ENCODE assay signal across 11 cellular contexts in genomic region chr6:11702039-11702795, GRCh38.
DNase-seq lines count a peak whose midpoint lies in the region; FAIRE-seq and TF ChIP-seq lines count a peak whose summit lies in the region.
"Had no signal": no experiment of that assay in that cellular context is flagged by ENCODE, and none has a peak within 500 bp of the region (broad histone marks: within the 10 kb centered on the region; RNA-seq: fewer than 3 reads in every experiment).

No MANE protein-coding gene starts in this region.

- peak overlapping the region; percentile 12 for H4K91ac ChIP-seq in H1 (replicated peaks; ENCODE audit: insufficient read length, low read length)

- no peak for TF ChIP-seq RAD21 in H1 (IDR thresholded peaks at IDR 0.05 in 1 of 2, conservative IDR thresholded peaks at IDR 0.05 in 1 of 2; ENCODE audit: low read depth in 2 of 2, low read length in 2 of 2)

- TF ChIP-seq POLR2A in GM12891 (IDR thresholded peaks at IDR 0.05; ENCODE audit: low read depth, low read length) (no peak), H1 (IDR thresholded peaks at IDR 0.05; ENCODE audit: control extremely low read depth in 1 of 2, low read depth in 2 of 2, low read length in 2 of 2) (no peak)

- no peaks in the 10 kb centered on the region for H3K36me3 ChIP-seq in H1 (ENCODE audit: control insufficient read depth in 2 of 4, insufficient read depth in 4 of 4, low read length in 3 of 4)
- H3K36me3 ChIP-seq: ascending aorta had no signal

- no peak overlapping the region for H2BK12ac ChIP-seq in H1 (ENCODE audit: low read depth, low read length)

- H3K23me2 ChIP-seq in H1 (ENCODE audit: low read depth, low read length): no peaks in the 10 kb centered on the region

- H2AK5ac ChIP-seq in H1 (ENCODE audit: low read depth, low read length): no peak overlapping the region

- H3K27me3 ChIP-seq in H1 (replicated peaks in 1 of 4; ENCODE audit: control insufficient read depth in 3 of 4, extremely low read depth in 1 of 4, insufficient read depth in 3 of 4, low read length in 3 of 4): no peaks in the 10 kb centered on the region
- H3K27me3 ChIP-seq: ascending aorta had no signal

- H3K56ac ChIP-seq in H1 (replicated peaks; ENCODE audit: insufficient read length, low read depth, low read length): no peak overlapping the region

- no peak overlapping the region for H3K27ac ChIP-seq in H1 (ENCODE audit: low read depth, low read length)
- H3K27ac ChIP-seq: ascending aorta had no signal

- no peak for TF ChIP-seq EP300 in H1 (IDR thresholded peaks at IDR 0.05; ENCODE audit: borderline replicate concordance in 1 of 2, low read depth in 2 of 2, low read length in 2 of 2)

- no peak overlapping the region for H2BK15ac ChIP-seq in H1 (ENCODE audit: low read length)

- no peak overlapping the region for H3K4ac ChIP-seq in H1 (replicated peaks; ENCODE audit: insufficient read length, low read depth, low read length)

- no peak overlapping the region for H2BK20ac ChIP-seq in H1 (ENCODE audit: low read length)

- TF ChIP-seq CTCF in H1 (IDR thresholded peaks at IDR 0.05; ENCODE audit: control extremely low read depth in 1 of 3, insufficient read depth in 1 of 3, low read depth in 1 of 3, low read length in 3 of 3): no peak
- TF ChIP-seq CTCF in retinal pigment epithelial cell (conservative IDR thresholded peaks at IDR 0.05; ENCODE audit: low read depth, low read length): no peak
- no peak for TF ChIP-seq CTCF in GM13976 (IDR thresholded peaks at IDR 0.05; ENCODE audit: borderline replicate concordance, control extremely low read depth, extremely low read depth, insufficient read depth, missing control alignments)

- H3K14ac ChIP-seq in H1 (ENCODE audit: insufficient read length): no peak overlapping the region

- POLR2A ChIA-PET in H1 (lab: Charles Lee; ENCODE audit: partially characterized antibody): no interaction called here

- no peak overlapping the region for H3K18ac ChIP-seq in H1 (ENCODE audit: extremely low read depth, low read length)

- no peak overlapping the region for H3K9ac ChIP-seq in H1 (replicated peaks in 1 of 4; ENCODE audit: extremely low read depth in 1 of 4, low read depth in 3 of 4, low read length in 3 of 4)

- no peaks in the 10 kb centered on the region for H3K79me1 ChIP-seq in H1 (ENCODE audit: low read depth, low read length)

- no peak overlapping the region for H2BK120ac ChIP-seq in H1 (replicated peaks; ENCODE audit: low read depth, low read length)

- no peaks in the 10 kb centered on the region for H3K9me3 ChIP-seq in H1 (ENCODE audit: insufficient read depth in 2 of 2, low read depth in 1 of 2, low read length in 1 of 2)
- H3K9me3 ChIP-seq: ascending aorta had no signal

- FAIRE-seq in GM12891 (lab: Jason Lieb, UNC): peak; percentile 54
- FAIRE-seq in H1 (lab: Jason Lieb, UNC): no peak

- H4K5ac ChIP-seq in H1 (ENCODE audit: insufficient read length, low read depth, low read length): no peak overlapping the region

- 83% methylated on average over 8 of the region's 8 CpGs; no CpG with 5 or more reads in 1 of the 2 experiments for WGBS in H1 (ENCODE audit: extremely low coverage in 1 of 2, insufficient coverage in 1 of 2, insufficient read length in 1 of 2, insufficient replicate concordance in 2 of 2, low coverage in 1 of 2, low lambda C conversion rate in 2 of 2, missing lambda C conversion rate in 1 of 2), 2 experiments

- H3K79me2 ChIP-seq in H1 (ENCODE audit: control insufficient read depth in 1 of 2, insufficient read depth in 2 of 2, low read length in 2 of 2): no peaks in the 10 kb centered on the region

- no peak overlapping the region for H3K23ac ChIP-seq in H1 (ENCODE audit: insufficient read length)

- H4K20me1 ChIP-seq in H1 (replicated peaks in 1 of 2; ENCODE audit: control insufficient read depth in 1 of 2, insufficient read depth in 2 of 2, low read length in 2 of 2): no peaks in the 10 kb centered on the region

- H3K4me1 ChIP-seq in H1 (replicated peaks in 1 of 4; ENCODE audit: control insufficient read depth in 3 of 4, insufficient read depth in 4 of 4, low read length in 3 of 4): no peaks in the 10 kb centered on the region
- H3K4me1 ChIP-seq: ascending aorta had no signal

- DNase-seq in GM12891 (ENCODE audit: insufficient read length, low spot score): no peak
- DNase-seq in NOMO-1 (lab: John Stamatoyannopoulos, UW; ENCODE audit: unreplicated experiment in 2 of 2): peak; percentile 46 to 72
- DNase-seq in H1 (ENCODE audit: low read depth in 1 of 2, low spot score in 2 of 2): no peak
- DNase-seq in retinal pigment epithelial cell (ENCODE audit: low read depth): peak; percentile 58
- DNase-seq in SKM-1 treated with dmso at 0.1 percent for 144 hours (lab: John Stamatoyannopoulos, UW; ENCODE audit: unreplicated experiment): no peak
- DNase-seq in D341Med (ENCODE audit: low spot score): no peak
- DNase-seq in GM13976 (ENCODE audit: low spot score): no peak
- DNase-seq: DND-41, KG1, kidney glomerular epithelial cell had no signal

- H2BK5ac ChIP-seq in H1 (ENCODE audit: low read depth, low read length): peak overlapping the region; percentile 30; the same call in 1 of the 2 replicates

- H4K8ac ChIP-seq in H1 (ENCODE audit: extremely low read depth, insufficient read depth, low read length): no peak overlapping the region; the same call in 1 of the 2 replicates

- H3K4me3 ChIP-seq in H1 (ENCODE audit: extremely low read depth in 1 of 4, insufficient read depth in 2 of 4, low read depth in 3 of 4, low read length in 4 of 4) (no peak overlapping the region), retinal pigment epithelial cell (ENCODE audit: low read length) (no peak overlapping the region)
- H3K4me3 ChIP-seq: ascending aorta had no signal

- in situ Hi-C loops in GM13976 (cut with MboI; ENCODE audit: low sequenced_read_pairs, unreplicated experiment): loop anchor here (25.0 kb wide), 1 partner anchor 310 kb away; the partner anchor contains the start of gene HIVEP1

- H3K4me2 ChIP-seq in H1 (ENCODE audit: insufficient read depth in 1 of 2, low read depth in 2 of 2, low read length in 2 of 2): no peak overlapping the region

- H2AFZ ChIP-seq in H1 (ENCODE audit: low read length): no peak overlapping the region

- CTCF ChIA-PET in H1 (lab: Charles Lee; ENCODE audit: partially characterized antibody): interaction anchor here (0.6 to 2.7 kb wide), 11 partner anchors 10 to 245 kb away, joined by 3 to 11 read pairs (median 3); no protein-coding TSS in a partner anchor

TF ChIP-seq in GM12891, 5 proteins besides CTCF, POLR2A, EP300 and RAD21:
- TF ChIP-seq PAX5 (IDR thresholded peaks at IDR 0.05; ENCODE audit: insufficient read depth, low read length, severe bottlenecking) (no peak), SPI1 (IDR thresholded peaks at IDR 0.05; ENCODE audit: low read depth, low read length) (no peak), POU2F2 (IDR thresholded peaks at IDR 0.05; ENCODE audit: low read depth, low read length) (no peak), POLR2AphosphoS5 (IDR thresholded peaks at IDR 0.05; ENCODE audit: low read depth, low read length) (no peak), TAF1 (IDR thresholded peaks at IDR 0.05; ENCODE audit: low read depth, low read length) (no peak)

TF ChIP-seq in H1, 55 proteins besides CTCF, POLR2A, EP300 and RAD21:
- TF ChIP-seq SAP30 (IDR thresholded peaks at IDR 0.05; ENCODE audit: insufficient read depth, insufficient replicate concordance, low read length): no peak
- TF ChIP-seq JUN (IDR thresholded peaks at IDR 0.05; ENCODE audit: low read depth, low read length): no peak
- TF ChIP-seq POU5F1 (IDR thresholded peaks at IDR 0.05; ENCODE audit: low read depth, low read length): no peak
- TF ChIP-seq ZNF274 (IDR thresholded peaks at IDR 0.05; ENCODE audit: borderline replicate concordance, extremely low read depth, low read length): no peak
- no peak for TF ChIP-seq ATF2 (IDR thresholded peaks at IDR 0.05; ENCODE audit: low read length)
- no peak for TF ChIP-seq SUZ12 (IDR thresholded peaks at IDR 0.05; ENCODE audit: low read length)
- TF ChIP-seq TAF1 (IDR thresholded peaks at IDR 0.05; ENCODE audit: low read depth, low read length): no peak
- TF ChIP-seq TBP (IDR thresholded peaks at IDR 0.05; ENCODE audit: low read depth, low read length): no peak
- TF ChIP-seq MAX (IDR thresholded peaks at IDR 0.05): no peak
- TF ChIP-seq CREB1 (IDR thresholded peaks at IDR 0.05): no peak
- TF ChIP-seq KDM1A (IDR thresholded peaks at IDR 0.05; ENCODE audit: borderline replicate concordance, low read length): no peak
- no peak for TF ChIP-seq MAFK (IDR thresholded peaks at IDR 0.05; ENCODE audit: low read depth, low read length)
- no peak for TF ChIP-seq CHD1 (IDR thresholded peaks at IDR 0.05; ENCODE audit: low read depth, low read length)
- TF ChIP-seq TEAD4 (IDR thresholded peaks at IDR 0.05; ENCODE audit: low read depth, low read length): no peak
- TF ChIP-seq BACH1 (IDR thresholded peaks at IDR 0.05; ENCODE audit: low read length): no peak
- no peak for TF ChIP-seq SP4 (IDR thresholded peaks at IDR 0.05; ENCODE audit: low read length)
- TF ChIP-seq RBBP5 (IDR thresholded peaks at IDR 0.05; ENCODE audit: borderline replicate concordance, low read depth, low read length): no peak
- TF ChIP-seq RNF2 (IDR thresholded peaks at IDR 0.05; ENCODE audit: borderline replicate concordance, low read depth, low read length, missing control alignments, poor library complexity, severe bottlenecking): no peak

Comparison
In these comparisons a context has a peak if more than half of its experiments do, and no peak if none do; other contexts are left out.
1. DNase-seq: peak in NOMO-1 (2 of 2) and retinal pigment epithelial cell (single experiment); none in GM12891 (single experiment), H1 (0 of 2), SKM-1 treated with dmso at 0.1 percent for 144 hours (single experiment), D341Med (single experiment) and GM13976 (single experiment).